Comparison of ENCODE assay signal across 14 cellular contexts in genomic region chr3:195148553-195148952, GRCh38.
DNase-seq lines count a peak whose midpoint lies in the region; ATAC-seq and TF ChIP-seq lines count a peak whose summit lies in the region.
"Had no signal": no experiment of that assay in that cellular context is flagged by ENCODE, and none has a peak within 500 bp of the region (broad histone marks: within the 10 kb centered on the region; RNA-seq: fewer than 3 reads in every experiment).

No MANE protein-coding gene starts in this region.

- no peak overlapping the region for H3K4me3 ChIP-seq in neural progenitor cell

- POLR2A ChIA-PET in CD4-positive, alpha-beta T cell (lab: Charles Lee), result interaction anchor here (0.6 to 1.3 kb wide), 3 partner anchors 15 to 476 kb away, joined by 3 read pairs; partner anchors contain the start of gene LSG1

- no peaks in the 10 kb centered on the region for H3K36me3 ChIP-seq in neural progenitor cell
- H3K36me3 ChIP-seq: breast epithelium had no signal

- H3K9me3 Mint-ChIP-seq in CD4-positive, alpha-beta T cell, result no peaks in the 10 kb centered on the region
- no peaks in the 10 kb centered on the region for H3K9me3 Mint-ChIP-seq in neural progenitor cell

- H3F3A ChIP-seq in neural progenitor cell (ENCODE audit: low read depth), result peaks cover 29% of the 10 kb centered on the region

- H2AFZ ChIP-seq in neural progenitor cell (replicated peaks), result no peak overlapping the region

- H3K9ac ChIP-seq in neural progenitor cell, result no peak overlapping the region
- H3K9ac ChIP-seq: SK-N-SH had no signal

- peaks cover 15% of the 10 kb centered on the region for H4K20me1 ChIP-seq in neural progenitor cell (ENCODE audit: low read depth)

- H3K4me1 ChIP-seq in neural progenitor cell, result peaks cover 35% of the 10 kb centered on the region
- H3K4me1 ChIP-seq: breast epithelium had no signal

- no peak overlapping the region for H3K4me2 ChIP-seq in neural progenitor cell
- H3K4me2 ChIP-seq: SK-N-SH had no signal

- no peaks in the 10 kb centered on the region for H3K79me2 ChIP-seq in neural progenitor cell (ENCODE audit: low read depth)

- no peak for ATAC-seq in CD4-positive, alpha-beta T cell (ENCODE audit: poor library complexity)
- no peak for ATAC-seq in HG03342 (IDR thresholded peaks at IDR 0.05; ENCODE audit: unreplicated experiment)

- CTCF ChIA-PET in CD4-positive, alpha-beta T cell (lab: Charles Lee), result no interaction called here

- TF ChIP-seq CTCF in CD4-positive, alpha-beta T cell (IDR thresholded peaks at IDR 0.05), result no peak
- TF ChIP-seq CTCF in neural progenitor cell (IDR thresholded peaks at IDR 0.05), result no peak

- H3K9me3 ChIP-seq in CD4-positive, alpha-beta T cell (ENCODE audit: control insufficient read depth, low read length), result no peaks in the 10 kb centered on the region
- H3K9me3 ChIP-seq in neural progenitor cell (ENCODE audit: low read depth), result no peaks in the 10 kb centered on the region
- H3K9me3 ChIP-seq: breast epithelium, SK-N-SH had no signal

- peaks cover 38% of the 10 kb centered on the region for H3K4me1 Mint-ChIP-seq in CD4-positive, alpha-beta T cell (ENCODE audit: low read depth)
- H3K4me1 Mint-ChIP-seq in neural progenitor cell, result peaks cover 58% of the 10 kb centered on the region

- H3K36me3 Mint-ChIP-seq in CD4-positive, alpha-beta T cell (ENCODE audit: low read depth), result peaks cover 1% of the 10 kb centered on the region
- H3K36me3 Mint-ChIP-seq in neural progenitor cell, result peaks cover 2% of the 10 kb centered on the region

- DNase-seq in CD4-positive, alpha-beta T cell, result no peak
- DNase-seq in HT-29 (ENCODE audit: low spot score) (peak; percentile 52), dermis blood vessel endothelial cell (peak; percentile 67), neural progenitor cell (ENCODE audit: low spot score) (no peak), COLO829 (ENCODE audit: low spot score) (no peak), NCI-H345 treated with DMSO at 0.1 percent for 48 hours (lab: John Stamatoyannopoulos, UW; ENCODE audit: unreplicated experiment) (no peak), NCI-H69 (lab: John Stamatoyannopoulos, UW) (no peak)
- DNase-seq: head of caudate nucleus; NCI-H2029 treated with DMSO at 0.1 percent for 48 hours; stimulated activated CD4-positive, alpha-beta T cell treated with anti-CD3 and anti-CD28 coated beads, Interleukin-4, amount 100 ng/mL, for 24 hours had no signal

- intact Hi-C loops in CD4-positive, alpha-beta T cell (cut with DNase I, micrococcal nuclease), result loop anchor here in 1 of 2 experiments (10.0 kb wide), 1 partner anchor 106 kb away; no protein-coding TSS in a partner anchor

- H3K27ac ChIP-seq in CD4-positive, alpha-beta T cell (ENCODE audit: low read depth, low read length), result no peak overlapping the region
- H3K27ac ChIP-seq in neural progenitor cell, result no peak overlapping the region
- H3K27ac ChIP-seq: HL-60 had no signal

- peak overlapping the region; percentile 78 for H3K4me3 Mint-ChIP-seq in CD4-positive, alpha-beta T cell
- H3K4me3 Mint-ChIP-seq in neural progenitor cell, result no peak overlapping the region

- no peaks in the 10 kb centered on the region for H3K27me3 ChIP-seq in CD4-positive, alpha-beta T cell (ENCODE audit: control insufficient read depth, insufficient read depth, low read length)
- no peaks in the 10 kb centered on the region for H3K27me3 ChIP-seq in neural progenitor cell
- H3K27me3 ChIP-seq: breast epithelium had no signal

- peaks cover 4% of the 10 kb centered on the region for H3K27me3 Mint-ChIP-seq in CD4-positive, alpha-beta T cell
- peaks cover 3% of the 10 kb centered on the region for H3K27me3 Mint-ChIP-seq in neural progenitor cell (ENCODE audit: insufficient read depth, low read depth)

- H3K27ac Mint-ChIP-seq in CD4-positive, alpha-beta T cell, result peak overlapping the region; percentile 54
- H3K27ac Mint-ChIP-seq in neural progenitor cell, result peak overlapping the region; percentile 15

Comparison
In these comparisons a context has a peak if more than half of its experiments do, and no peak if none do; other contexts are left out.
1. DNase-seq: peak in HT-29 (single experiment) and dermis blood vessel endothelial cell (single experiment); none in CD4-positive, alpha-beta T cell (0 of 10), neural progenitor cell (single experiment), COLO829 (single experiment), NCI-H345 treated with DMSO at 0.1 percent for 48 hours (single experiment) and NCI-H69 (single experiment).